ENCODE assay signal across 21 cellular contexts in genomic region chr18:39701071-39701783, GRCh38.
DNase-seq lines count a peak whose midpoint lies in the region; ATAC-seq, FAIRE-seq and TF ChIP-seq lines count a peak whose summit lies in the region.
"Had no signal": no experiment of that assay in that cellular context is flagged by ENCODE, and none has a peak within 500 bp of the region (broad histone marks: within the 10 kb centered on the region; RNA-seq: fewer than 3 reads in every experiment).

No MANE protein-coding gene starts in this region.

- TF ChIP-seq CTCF in D721Med (IDR thresholded peaks at IDR 0.05; ENCODE audit: insufficient read depth, missing control alignments) (no peak), IMR-90 (conservative IDR thresholded peaks at IDR 0.05; ENCODE audit: low read depth, low read length) (no peak), endodermal cell (conservative IDR thresholded peaks at IDR 0.05) (no peak), neural crest cell (conservative IDR thresholded peaks at IDR 0.05) (no peak)

- H3K4ac ChIP-seq in IMR-90 (ENCODE audit: low read depth, low read length), result no peak overlapping the region

- H3K23ac ChIP-seq in IMR-90 (ENCODE audit: low read depth, low read length), result no peak overlapping the region

- BruUV-seq in IMR-90 (replicated peaks; lab: Mats Ljungman, UMichigan), result no TSS peak

- H3K9me3 ChIP-seq in IMR-90 (ENCODE audit: control insufficient read depth, insufficient read depth, low read length) (no peaks in the 10 kb centered on the region), endodermal cell (ENCODE audit: control insufficient read depth, low read length) (peaks cover 34% of the 10 kb centered on the region), small intestine (ENCODE audit: control insufficient read depth, low read depth) (no peaks in the 10 kb centered on the region)
- H3K9me3 ChIP-seq: esophagus muscularis mucosa, lower lobe of right lung, MG63 had no signal

- WGBS in IMR-90 (ENCODE audit: extremely low coverage in 2 of 2, insufficient read length in 1 of 2), 2 experiments, result no CpG with 5 or more reads among the region's 4 CpGs
- 89 to 94% methylated on average over 3 to 4 of the region's 4 CpGs for WGBS in endodermal cell (ENCODE audit: insufficient coverage in 1 of 2, insufficient read length in 1 of 2), 2 experiments
- 76 to 88% (median 86%) methylated on average over 4 of the region's 4 CpGs for WGBS in small intestine, 3 donors

- peaks cover 6% of the 10 kb centered on the region for H3K4me1 Mint-ChIP-seq in endodermal cell
- H3K4me1 Mint-ChIP-seq in neural crest cell, result peaks cover 18% of the 10 kb centered on the region

- no peak overlapping the region for H4K91ac ChIP-seq in IMR-90 (ENCODE audit: insufficient read depth, low read depth, low read length)

- H3K4me2 ChIP-seq in IMR-90 (ENCODE audit: low read depth, low read length), result no peak overlapping the region

- no peak overlapping the region for H3K4me3 ChIP-seq in IMR-90 (ENCODE audit: insufficient read depth, low read depth, low read length)
- H3K4me3 ChIP-seq in endodermal cell (ENCODE audit: low read length), result peak overlapping the region; percentile 53
- H3K4me3 ChIP-seq in small intestine (ENCODE audit: low read depth in 1 of 2, low read length in 2 of 2), result no peak overlapping the region
- H3K4me3 ChIP-seq: coronary artery, esophagus muscularis mucosa, lower lobe of right lung, MG63 had no signal

- H3K9me3 Mint-ChIP-seq in endodermal cell (peaks cover 35% of the 10 kb centered on the region), neural crest cell (no peaks in the 10 kb centered on the region)

- CTCF ChIA-PET in IMR-90 (lab: Yijun Ruan, JAX), result no interaction called here

- no peak for TF ChIP-seq RAD21 in IMR-90 (IDR thresholded peaks at IDR 0.05; ENCODE audit: low read length)

- no peak overlapping the region for H3K56ac ChIP-seq in IMR-90 (ENCODE audit: extremely low read depth, insufficient read depth, low read length)

- H3K27me3 ChIP-seq in IMR-90 (ENCODE audit: control insufficient read depth, insufficient read depth, low read length) (no peaks in the 10 kb centered on the region), endodermal cell (ENCODE audit: control insufficient read depth, insufficient read depth, low read length, poor library complexity, severe bottlenecking) (no peaks in the 10 kb centered on the region), small intestine (ENCODE audit: control insufficient read depth in 2 of 2, insufficient read depth in 2 of 2, low read length in 2 of 2) (no peaks in the 10 kb centered on the region)
- H3K27me3 ChIP-seq: brain microvascular endothelial cell, esophagus muscularis mucosa, MG63 had no signal

- H3K79me1 ChIP-seq in IMR-90 (ENCODE audit: low read depth in 1 of 2, low read length in 2 of 2), result 0 out of 4 replicates have a peak, but pooled peaks cover 0 to 5% of the 10 kb centered on the region in 2 experiments

- H3K27ac ChIP-seq in IMR-90 (ENCODE audit: insufficient read depth, low read length) (no peak overlapping the region), endodermal cell (ENCODE audit: low read depth, low read length) (no peak overlapping the region), small intestine (ENCODE audit: low read depth in 1 of 2, low read length in 1 of 2) (no peak overlapping the region)
- H3K27ac ChIP-seq: coronary artery, esophagus muscularis mucosa, lower lobe of right lung had no signal

- no peak overlapping the region for H4K8ac ChIP-seq in IMR-90 (ENCODE audit: low read depth in 2 of 2, low read length in 2 of 2)

- ATAC-seq in IMR-90 (ENCODE audit: low read depth), result no peak
- ATAC-seq: effector memory CD8-positive, alpha-beta T cell; lower lobe of right lung had no signal

- H3K9ac ChIP-seq in IMR-90 (ENCODE audit: low read depth, low read length), result no peak overlapping the region
- no peak overlapping the region for H3K9ac ChIP-seq in endodermal cell (ENCODE audit: extremely low read depth, low read length, poor library complexity, severe bottlenecking)

- no peak overlapping the region for H4K5ac ChIP-seq in IMR-90 (ENCODE audit: low read depth, low read length)

- no peaks in the 10 kb centered on the region for H3K36me3 ChIP-seq in IMR-90 (ENCODE audit: control insufficient read depth, insufficient read depth, low read length)
- no peaks in the 10 kb centered on the region for H3K36me3 ChIP-seq in endodermal cell (ENCODE audit: control insufficient read depth, insufficient read depth, low read length)
- H3K36me3 ChIP-seq in small intestine (ENCODE audit: control insufficient read depth in 2 of 2, insufficient read depth in 2 of 2, low read length in 2 of 2), result no peaks in the 10 kb centered on the region
- H3K36me3 ChIP-seq: brain microvascular endothelial cell, esophagus muscularis mucosa, lower lobe of right lung, MG63 had no signal

- no peak overlapping the region for H3K4me3 Mint-ChIP-seq in endodermal cell
- no peak overlapping the region for H3K4me3 Mint-ChIP-seq in neural crest cell
- H3K4me3 Mint-ChIP-seq: activated naive CD4-positive, alpha-beta T cell treated with anti-CD3 and anti-CD28 coated beads for 36 hours; CD14-positive monocyte; effector memory CD8-positive, alpha-beta T cell had no signal

- no peak overlapping the region for H2AK9ac ChIP-seq in IMR-90 (replicated peaks; ENCODE audit: low read depth, low read length, poor library complexity)

- no peak overlapping the region for H3K27ac Mint-ChIP-seq in endodermal cell
- H3K27ac Mint-ChIP-seq in neural crest cell (ENCODE audit: unreplicated experiment), result peak overlapping the region; percentile 2
- H3K27ac Mint-ChIP-seq: activated naive CD4-positive, alpha-beta T cell treated with anti-CD3 and anti-CD28 coated beads for 36 hours; CD14-positive monocyte; effector memory CD8-positive, alpha-beta T cell had no signal

- H3K9me1 ChIP-seq in IMR-90 (ENCODE audit: insufficient read depth, low read length), result no peaks in the 10 kb centered on the region

- in situ Hi-C loops in IMR-90 (cut with MboI; ENCODE audit: low sequenced_read_pairs), result no loop called here

- no peak overlapping the region for H2BK120ac ChIP-seq in IMR-90 (ENCODE audit: low read depth, low read length)

- H3K36me3 Mint-ChIP-seq in endodermal cell (ENCODE audit: low read depth), result peaks cover 17% of the 10 kb centered on the region
- H3K36me3 Mint-ChIP-seq in neural crest cell (ENCODE audit: low read depth), result no peaks in the 10 kb centered on the region

- DNase-seq in D721Med (ENCODE audit: insufficient read length, low spot score) (no peak), IMR-90 (peak; percentile 8), endodermal cell (no peak), neural crest cell (ENCODE audit: low read depth, low spot score) (no peak), mesenteric fat pad (ENCODE audit: low spot score) (no peak), small intestine (no peak)
- no peak for DNase-seq in activated T-cell treated with anti-CD3 and anti-CD28 coated beads, Interleukin-2, amount 50 U/mL, for 48 hours
- DNase-seq: activated CD4-positive, alpha-beta T cell treated with anti-CD3 and anti-CD28 coated beads for 48 hours; activated naive CD4-positive, alpha-beta T cell treated with anti-CD3 and anti-CD28 coated beads for 36 hours; effector memory CD8-positive, alpha-beta T cell; kidney; lower lobe of right lung; MG63; NCI-H1436 treated with DMSO at 0.1 percent for 48 hours; NCI-H524 treated with DMSO at 0.1 percent for 48 hours; RPMI8226 had no signal

- POLR2A ChIA-PET in IMR-90 (lab: Charles Lee; ENCODE audit: unreplicated experiment), result no interaction called here

- FAIRE-seq in D721Med (lab: Jason Lieb, UNC), result peak; percentile 69
- FAIRE-seq in small intestine (lab: Jason Lieb, UNC), result no peak
- FAIRE-seq: kidney, urothelium cell line had no signal

- no peak overlapping the region for H2BK15ac ChIP-seq in IMR-90 (ENCODE audit: low read depth, low read length)

- TF ChIP-seq POLR2A in IMR-90 (IDR thresholded peaks at IDR 0.05; ENCODE audit: low read depth, low read length), result no peak

- dilution Hi-C loops in IMR-90 (cut with HindIII; ENCODE audit: low sequenced_read_pairs, unreplicated experiment), result no loop called here

- H4K20me1 ChIP-seq in IMR-90 (ENCODE audit: insufficient read depth, low read length), result no peaks in the 10 kb centered on the region

- H2AFZ ChIP-seq in IMR-90 (replicated peaks; ENCODE audit: low read length, poor library complexity), result no peak overlapping the region

- peak overlapping the region; percentile 63; the same call in 1 of the 2 replicates for H3K14ac ChIP-seq in IMR-90 (replicated peaks; ENCODE audit: low read depth, low read length)

- H2BK5ac ChIP-seq in IMR-90 (ENCODE audit: low read depth, low read length, poor library complexity, severe bottlenecking), result no peak overlapping the region

- intact Hi-C loops in IMR-90 (cut with micrococcal nuclease), result no loop called here

- H3K18ac ChIP-seq in IMR-90 (ENCODE audit: low read depth, low read length), result no peak overlapping the region

- H3K4me1 ChIP-seq in IMR-90 (ENCODE audit: control insufficient read depth, insufficient read depth, low read length) (no peaks in the 10 kb centered on the region), endodermal cell (ENCODE audit: control insufficient read depth, insufficient read depth, low read length) (peaks cover 5% of the 10 kb centered on the region), small intestine (ENCODE audit: control insufficient read depth in 2 of 2, insufficient read depth in 1 of 2, low read depth in 1 of 2, low read length in 1 of 2) (no peaks in the 10 kb centered on the region)
- H3K4me1 ChIP-seq: esophagus muscularis mucosa, lower lobe of right lung had no signal

- H3K27me3 Mint-ChIP-seq in endodermal cell (ENCODE audit: insufficient read depth) (no peaks in the 10 kb centered on the region), neural crest cell (ENCODE audit: low read depth) (no peaks in the 10 kb centered on the region)
- H3K27me3 Mint-ChIP-seq: effector memory CD8-positive, alpha-beta T cell had no signal

- no peak overlapping the region for H2BK20ac ChIP-seq in IMR-90 (ENCODE audit: low read depth, low read length)

- H2AK5ac ChIP-seq in IMR-90 (ENCODE audit: low read depth, low read length), result no peak overlapping the region

TF ChIP-seq in IMR-90, 13 proteins besides CTCF, POLR2A, EP300 and RAD21:
- TF ChIP-seq CHD1 (IDR thresholded peaks at IDR 0.05; ENCODE audit: low read depth, low read length), result no peak
- TF ChIP-seq RFX5 (IDR thresholded peaks at IDR 0.05; ENCODE audit: low read depth, low read length), result no peak
